Comparison of ENCODE assay signal across 25 cellular contexts in the genomic region with DNA sequence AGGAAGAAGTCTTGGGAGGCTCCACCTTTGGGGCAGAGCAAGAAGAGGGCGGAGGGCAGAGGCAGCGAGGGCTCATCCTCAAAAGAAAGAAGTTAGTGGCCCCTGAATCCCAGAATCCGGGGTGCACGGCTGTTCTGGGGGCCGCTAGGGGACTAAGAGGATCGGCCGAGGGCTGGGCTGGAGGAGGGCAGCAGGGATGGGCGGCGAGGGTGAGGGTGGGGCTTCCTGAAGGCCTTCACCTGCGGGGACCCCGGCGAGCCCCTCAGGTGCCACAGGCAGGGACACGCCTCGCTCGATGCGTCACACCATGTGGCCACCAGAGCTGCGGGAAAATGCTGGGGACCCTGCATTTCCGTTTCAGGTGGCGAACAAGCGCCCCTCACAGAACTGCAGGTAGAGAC. TPM values are rescaled to one million over a fixed set of nuclear protein-coding genes. Genes with fewer than 3 reads are reported as not detected.
DNase-seq lines count a peak whose midpoint lies in the region; ATAC-seq and TF ChIP-seq lines count a peak whose summit lies in the region.
"Had no signal": no experiment of that assay in that cellular context is flagged by ENCODE, and none has a peak within 500 bp of the region (broad histone marks: within the 10 kb centered on the region; RNA-seq: fewer than 3 reads in every experiment).

No MANE protein-coding gene starts in this region.

- H3K27ac ChIP-seq in HEK293 (ENCODE audit: extremely low read depth, low read depth, low read length) (no peak overlapping the region), gastroesophageal sphincter (peak overlapping the region in 3 of 4 donors; percentile 13 to 79 (median 58)), sigmoid colon (peak overlapping the region in 3 of 4 donors; percentile 62 to 86 (median 64))
- no peak overlapping the region for H3K27ac ChIP-seq in effector memory CD4-positive, alpha-beta T cell (ENCODE audit: insufficient read depth, low read length, poor library complexity, severe bottlenecking)
- H3K27ac ChIP-seq: BLaER1 treated with 17β-estradiol and CSF1 and Interleukin-3, amounts not matched to agents 10 nM and 100 nM; brain microvascular endothelial cell; foreskin keratinocyte; GM23248; parathyroid adenoma; upper lobe of left lung had no signal

- peak; percentile 2 for DNase-seq in activated CD4-positive, alpha-beta T cell treated with anti-CD3 and anti-CD28 coated beads for 36 hours
- DNase-seq in activated CD4-positive, alpha-beta T cell treated with anti-CD3 and anti-CD28 coated beads, Interleukin-2, amount 50 U/mL, for 1 hour, result no peak
- peak; percentile 67 for DNase-seq in sigmoid colon
- DNase-seq in COLO829 (ENCODE audit: low spot score), result no peak
- no peak for DNase-seq in effector memory CD4-positive, alpha-beta T cell
- no peak for DNase-seq in activated T-helper 1 cell treated with anti-CD3 and anti-CD28 coated beads, Interleukin-12 subunit alpha, Interleukin-12 subunit beta, Interleukin-2, Interleukin-4 antibody, amounts not matched to agents 30 ng/mL and 10 ng/mL and 1 ng/mL, durations not matched to agents 14 hours and 24 hours and 36 hours (ENCODE audit: low spot score)
- DNase-seq: activated CD4-positive, alpha-beta T cell treated with anti-CD3 and anti-CD28 coated beads, Interleukin-2, amount 10 ng/mL, durations not matched to agents 24 days and 14 days; activated CD8-positive, alpha-beta memory T cell treated with anti-CD3 and anti-CD28 coated beads, Interleukin-2, amount 50 U/mL, for 4 hours; activated effector memory CD4-positive, alpha-beta T cell treated with Interleukin-2 at 50 U/mL for 16 hours; brain microvascular endothelial cell; Calu3; dermis blood vessel endothelial cell; foreskin keratinocyte; hippocampal formation; MM.1S; SHP77 treated with DMSO at 0.1 percent for 48 hours; stimulated activated naive CD4-positive, alpha-beta T cell treated with Interleukin-2 at 50 U/mL for 16 hours had no signal

- ATAC-seq in activated CD4-positive, alpha-beta T cell treated with anti-CD3 and anti-CD28 coated beads for 36 hours, result no peak
- no peak for ATAC-seq in gastroesophageal sphincter
- ATAC-seq: foreskin keratinocyte had no signal

- H3K27me3 ChIP-seq in gastroesophageal sphincter, result no peaks in the 10 kb centered on the region
- H3K27me3 ChIP-seq in sigmoid colon, result no peaks in the 10 kb centered on the region
- no peaks in the 10 kb centered on the region for H3K27me3 ChIP-seq in effector memory CD4-positive, alpha-beta T cell (replicated peaks; ENCODE audit: control insufficient read depth, insufficient read depth, low read length, poor library complexity, severe bottlenecking)
- H3K27me3 ChIP-seq: brain microvascular endothelial cell, foreskin keratinocyte, upper lobe of left lung had no signal

- H3K4me3 Mint-ChIP-seq in activated CD4-positive, alpha-beta T cell treated with anti-CD3 and anti-CD28 coated beads for 36 hours, result no peak overlapping the region
- no peak overlapping the region for H3K4me3 Mint-ChIP-seq in activated T-helper 1 cell treated with anti-CD3 and anti-CD28 coated beads, Interleukin-12 subunit alpha, Interleukin-12 subunit beta, Interleukin-2, Interleukin-4 antibody, amounts not matched to agents 30 ng/mL and 10 ng/mL and 1 ng/mL, durations not matched to agents 14 hours and 24 hours and 36 hours
- H3K4me3 Mint-ChIP-seq: activated CD4-positive, alpha-beta T cell treated with anti-CD3 and anti-CD28 coated beads, Interleukin-2, amount 10 ng/mL, durations not matched to agents 24 days and 14 days; IgD-negative memory B cell had no signal

- H3K9me3 ChIP-seq in HEK293 (ENCODE audit: control insufficient read depth, insufficient read depth, low read depth, low read length) (no peaks in the 10 kb centered on the region), gastroesophageal sphincter (no peaks in the 10 kb centered on the region), sigmoid colon (no peaks in the 10 kb centered on the region)
- H3K9me3 ChIP-seq in effector memory CD4-positive, alpha-beta T cell (ENCODE audit: control insufficient read depth, low read length), result no peaks in the 10 kb centered on the region
- H3K9me3 ChIP-seq: upper lobe of left lung had no signal

- H3K9me3 Mint-ChIP-seq in activated CD4-positive, alpha-beta T cell treated with anti-CD3 and anti-CD28 coated beads for 36 hours (ENCODE audit: low read depth), result peaks cover 3% of the 10 kb centered on the region
- H3K9me3 Mint-ChIP-seq in activated T-helper 1 cell treated with anti-CD3 and anti-CD28 coated beads, Interleukin-12 subunit alpha, Interleukin-12 subunit beta, Interleukin-2, Interleukin-4 antibody, amounts not matched to agents 30 ng/mL and 10 ng/mL and 1 ng/mL, durations not matched to agents 14 hours and 24 hours and 36 hours, result peaks cover 16% of the 10 kb centered on the region

- no peaks in the 10 kb centered on the region for H3K4me1 ChIP-seq in HEK293 (ENCODE audit: control insufficient read depth, insufficient read depth, low read length)
- peaks cover 0 to 24% (median under 1%) of the 10 kb centered on the region in 3 donors for H3K4me1 ChIP-seq in gastroesophageal sphincter
- H3K4me1 ChIP-seq in sigmoid colon, result peaks cover 0 to 15% (median 5%) of the 10 kb centered on the region in 4 donors
- no peaks in the 10 kb centered on the region for H3K4me1 ChIP-seq in effector memory CD4-positive, alpha-beta T cell (ENCODE audit: control insufficient read depth, insufficient read depth, low read length, poor library complexity, severe bottlenecking)
- H3K4me1 ChIP-seq: foreskin keratinocyte, parathyroid adenoma, upper lobe of left lung had no signal

- POLR2A ChIA-PET in activated CD4-positive, alpha-beta T cell treated with anti-CD3 and anti-CD28 coated beads for 36 hours (lab: Charles Lee), result interaction anchor here (0.7 kb wide), 1 partner anchor 94 kb away, joined by 6 read pairs; no protein-coding TSS in a partner anchor
- POLR2A ChIA-PET in HEK293 (lab: Yijun Ruan, JAX), result no interaction called here

- H3K36me3 ChIP-seq in HEK293 (ENCODE audit: control insufficient read depth in 2 of 2, insufficient read depth in 1 of 2, low read length in 2 of 2), result peaks cover 0 to 27% of the 10 kb centered on the region in 2 experiments; a peak in 1 of 3 replicates
- peaks cover 0 to 46% of the 10 kb centered on the region in 2 donors for H3K36me3 ChIP-seq in gastroesophageal sphincter
- peaks cover 35 to 46% (median 39%) of the 10 kb centered on the region in 4 donors for H3K36me3 ChIP-seq in sigmoid colon
- H3K36me3 ChIP-seq in effector memory CD4-positive, alpha-beta T cell (ENCODE audit: control insufficient read depth, insufficient read depth, low read length), result no peaks in the 10 kb centered on the region
- H3K36me3 ChIP-seq: BLaER1 treated with 17β-estradiol and CSF1 and Interleukin-3, amounts not matched to agents 10 nM and 100 nM had no signal

- intact Hi-C loops in activated CD4-positive, alpha-beta T cell treated with anti-CD3 and anti-CD28 coated beads for 36 hours (cut with DNase I, micrococcal nuclease), result no loop called here
- intact Hi-C loops in sigmoid colon (cut with DNase I), result no loop called here
- intact Hi-C loops in activated T-helper 1 cell treated with anti-CD3 and anti-CD28 coated beads, Interleukin-12 subunit alpha, Interleukin-12 subunit beta, Interleukin-2, Interleukin-4 antibody, amounts not matched to agents 30 ng/mL and 10 ng/mL and 1 ng/mL, durations not matched to agents 14 hours and 24 hours and 36 hours (cut with micrococcal nuclease), result no loop called here

- H3K4me3 ChIP-seq in HEK293 (ENCODE audit: low read depth, low read length) (no peak overlapping the region), gastroesophageal sphincter (no peak overlapping the region), sigmoid colon (no peak overlapping the region)
- no peak overlapping the region for H3K4me3 ChIP-seq in effector memory CD4-positive, alpha-beta T cell (ENCODE audit: insufficient read depth, low read depth, low read length, poor library complexity, severe bottlenecking)
- H3K4me3 ChIP-seq: BLaER1 treated with 17β-estradiol and CSF1 and Interleukin-3, amounts not matched to agents 10 nM and 100 nM; GM23248; skin epidermis; upper lobe of left lung had no signal

- CTCF ChIA-PET in activated CD4-positive, alpha-beta T cell treated with anti-CD3 and anti-CD28 coated beads for 36 hours (lab: Charles Lee), result no interaction called here
- CTCF ChIA-PET in HEK293 (lab: Yijun Ruan, JAX), result interaction anchor here (0.6 kb wide), 1 partner anchor 278 kb away, joined by 3 read pairs; no protein-coding TSS in a partner anchor

- H3K4me1 Mint-ChIP-seq in activated CD4-positive, alpha-beta T cell treated with anti-CD3 and anti-CD28 coated beads for 36 hours, result no peaks in the 10 kb centered on the region
- no peaks in the 10 kb centered on the region for H3K4me1 Mint-ChIP-seq in activated T-helper 1 cell treated with anti-CD3 and anti-CD28 coated beads, Interleukin-12 subunit alpha, Interleukin-12 subunit beta, Interleukin-2, Interleukin-4 antibody, amounts not matched to agents 30 ng/mL and 10 ng/mL and 1 ng/mL, durations not matched to agents 14 hours and 24 hours and 36 hours (ENCODE audit: low read depth)
- H3K4me1 Mint-ChIP-seq: activated CD4-positive, alpha-beta T cell treated with anti-CD3 and anti-CD28 coated beads, Interleukin-2, amount 10 ng/mL, durations not matched to agents 24 days and 14 days; IgD-negative memory B cell had no signal

- WGBS in gastroesophageal sphincter (ENCODE audit: low coverage in 1 of 2), 2 donors, result 77 to 90% methylated on average over 2 to 7 of the region's 20 CpGs
- 93 to 95% methylated on average over 20 of the region's 20 CpGs for WGBS in sigmoid colon, 2 donors

- H3K36me3 Mint-ChIP-seq in activated CD4-positive, alpha-beta T cell treated with anti-CD3 and anti-CD28 coated beads for 36 hours (ENCODE audit: low read depth), result no peaks in the 10 kb centered on the region
- H3K36me3 Mint-ChIP-seq in activated T-helper 1 cell treated with anti-CD3 and anti-CD28 coated beads, Interleukin-12 subunit alpha, Interleukin-12 subunit beta, Interleukin-2, Interleukin-4 antibody, amounts not matched to agents 30 ng/mL and 10 ng/mL and 1 ng/mL, durations not matched to agents 14 hours and 24 hours and 36 hours (ENCODE audit: low read depth), result no peaks in the 10 kb centered on the region
- H3K36me3 Mint-ChIP-seq: IgD-negative memory B cell had no signal

- TF ChIP-seq EP300 in gastroesophageal sphincter (IDR thresholded peaks at IDR 0.05), result no peak
- no peak for TF ChIP-seq EP300 in sigmoid colon (IDR thresholded peaks at IDR 0.05)

- no peak for TF ChIP-seq CTCF in HEK293 (tag by site-specific recombination; IDR thresholded peaks at IDR 0.05)
- no peak for TF ChIP-seq CTCF in gastroesophageal sphincter (IDR thresholded peaks at IDR 0.05)
- no peak for TF ChIP-seq CTCF in sigmoid colon (IDR thresholded peaks at IDR 0.05)

- no peak overlapping the region for H3K27ac Mint-ChIP-seq in activated CD4-positive, alpha-beta T cell treated with anti-CD3 and anti-CD28 coated beads for 36 hours
- H3K27ac Mint-ChIP-seq in activated T-helper 1 cell treated with anti-CD3 and anti-CD28 coated beads, Interleukin-12 subunit alpha, Interleukin-12 subunit beta, Interleukin-2, Interleukin-4 antibody, amounts not matched to agents 30 ng/mL and 10 ng/mL and 1 ng/mL, durations not matched to agents 14 hours and 24 hours and 36 hours, result no peak overlapping the region
- H3K27ac Mint-ChIP-seq: activated CD4-positive, alpha-beta T cell treated with anti-CD3 and anti-CD28 coated beads, Interleukin-2, amount 10 ng/mL, durations not matched to agents 24 days and 14 days; IgD-negative memory B cell had no signal

- TF ChIP-seq POLR2A in gastroesophageal sphincter (IDR thresholded peaks at IDR 0.05) (no peak), sigmoid colon (IDR thresholded peaks at IDR 0.05) (no peak)

- no peaks in the 10 kb centered on the region for H3K27me3 Mint-ChIP-seq in activated CD4-positive, alpha-beta T cell treated with anti-CD3 and anti-CD28 coated beads for 36 hours
- H3K27me3 Mint-ChIP-seq in activated T-helper 1 cell treated with anti-CD3 and anti-CD28 coated beads, Interleukin-12 subunit alpha, Interleukin-12 subunit beta, Interleukin-2, Interleukin-4 antibody, amounts not matched to agents 30 ng/mL and 10 ng/mL and 1 ng/mL, durations not matched to agents 14 hours and 24 hours and 36 hours (ENCODE audit: insufficient read depth), result no peaks in the 10 kb centered on the region
- H3K27me3 Mint-ChIP-seq: activated CD4-positive, alpha-beta T cell treated with anti-CD3 and anti-CD28 coated beads, Interleukin-2, amount 10 ng/mL, durations not matched to agents 24 days and 14 days; IgD-negative memory B cell had no signal

RNA-seq across cellular contexts. Expression of a gene that starts 23.9 kb away (rescaled TPM):
- total RNA-seq in activated CD4-positive, alpha-beta T cell treated with anti-CD3 and anti-CD28 coated beads for 36 hours, result under 1 TPM; 0.57 to 0.69 TPM
- total RNA-seq in gastroesophageal sphincter (1,000 to 10,000 TPM in 2 of 4 donors, 100 to 1,000 TPM in 2; 477 to 1,231 (median 878) TPM), sigmoid colon (1,000 to 10,000 TPM in 2 of 4 donors, 100 to 1,000 TPM in 2; 622 to 1,755 (median 1,184) TPM)
- polyA plus RNA-seq in sigmoid colon, result 100 to 1,000 TPM in 1 of 3 donors, 10 to 100 TPM in 2; 14.3 to 131 (median 28.2) TPM
- total RNA-seq in activated T-helper 1 cell treated with anti-CD3 and anti-CD28 coated beads, Interleukin-12 subunit alpha, Interleukin-12 subunit beta, Interleukin-2, Interleukin-4 antibody, amounts not matched to agents 30 ng/mL and 10 ng/mL and 1 ng/mL, durations not matched to agents 14 hours and 24 hours and 36 hours, result 0.42 and 0.62 TPM in 2 replicates
- polyA plus RNA-seq: IgD-negative memory B cell had no signal

Comparison
In these comparisons a context has a peak if more than half of its experiments do, and no peak if none do; other contexts are left out.
1. DNase-seq: peak in activated CD4-positive, alpha-beta T cell treated with anti-CD3 and anti-CD28 coated beads for 36 hours (single experiment) and sigmoid colon (single experiment); none in activated CD4-positive, alpha-beta T cell treated with anti-CD3 and anti-CD28 coated beads, Interleukin-2, amount 50 U/mL, for 1 hour (single experiment), COLO829 (single experiment), effector memory CD4-positive, alpha-beta T cell (0 of 3) and activated T-helper 1 cell treated with anti-CD3 and anti-CD28 coated beads, Interleukin-12 subunit alpha, Interleukin-12 subunit beta, Interleukin-2, Interleukin-4 antibody, amounts not matched to agents 30 ng/mL and 10 ng/mL and 1 ng/mL, durations not matched to agents 14 hours and 24 hours and 36 hours (single experiment).
2. H3K27ac ChIP-seq: peak in gastroesophageal sphincter (3 of 4) and sigmoid colon (3 of 4); none in HEK293 (single experiment) and effector memory CD4-positive, alpha-beta T cell (single experiment).
3. RNA of a gene that starts 23.9 kb away (total RNA-seq): 622 to 1,755 TPM in sigmoid colon and 477 to 1,231 TPM in gastroesophageal sphincter; 0.57 to 0.69 TPM in activated CD4-positive, alpha-beta T cell treated with anti-CD3 and anti-CD28 coated beads for 36 hours and 0.42 to 0.62 TPM in activated T-helper 1 cell treated with anti-CD3 and anti-CD28 coated beads, Interleukin-12 subunit alpha, Interleukin-12 subunit beta, Interleukin-2, Interleukin-4 antibody, amounts not matched to agents 30 ng/mL and 10 ng/mL and 1 ng/mL, durations not matched to agents 14 hours and 24 hours and 36 hours; every median in the first group is over 100 times any median in the second.